In genomic region chr19:58183822-58184215, GRCh38 we compare ENCODE assay signal across 8 cellular contexts. TPM values are rescaled to one million over a fixed set of nuclear protein-coding genes. Genes with fewer than 3 reads are reported as not detected.
DNase-seq lines count a peak whose midpoint lies in the region; ATAC-seq and TF ChIP-seq lines count a peak whose summit lies in the region.

No MANE protein-coding gene starts in this region.

- no peak for TF ChIP-seq POLR2A in tibial nerve (IDR thresholded peaks at IDR 0.05)

- H3K4me1 ChIP-seq in tibial nerve = peaks cover 0 to 8% (median 0%) of the 10 kb centered on the region in 4 donors

- H3K27me3 ChIP-seq in layer of hippocampus (ENCODE audit: control insufficient read depth, insufficient read depth, low read length) = no peaks in the 10 kb centered on the region
- no peaks in the 10 kb centered on the region for H3K27me3 ChIP-seq in tibial nerve

- peak overlapping the region; percentile 82 for H3K4me3 Mint-ChIP-seq in activated naive CD4-positive, alpha-beta T cell treated with anti-CD3 and anti-CD28 coated beads for 36 hours
- peak overlapping the region; percentile 85 for H3K4me3 Mint-ChIP-seq in activated naive CD8-positive, alpha-beta T cell treated with anti-CD3 and anti-CD28 coated beads for 36 hours

- H3K27me3 Mint-ChIP-seq in activated naive CD4-positive, alpha-beta T cell treated with anti-CD3 and anti-CD28 coated beads for 36 hours (ENCODE audit: low read depth) = no peaks in the 10 kb centered on the region
- H3K27me3 Mint-ChIP-seq in activated naive CD8-positive, alpha-beta T cell treated with anti-CD3 and anti-CD28 coated beads for 36 hours = no peaks in the 10 kb centered on the region

- H3K27ac ChIP-seq in layer of hippocampus (ENCODE audit: low read depth, low read length) (peak overlapping the region; percentile 99), tibial nerve (peak overlapping the region; percentile 99 to 100 (median 100))

- intact Hi-C loops in activated naive CD4-positive, alpha-beta T cell treated with anti-CD3 and anti-CD28 coated beads for 36 hours (cut with micrococcal nuclease) = loop anchor here (1.0 to 2.0 kb wide), 11 partner anchors 29 to 904 kb away; partner anchors contain the start of genes ERVK3-1, ZNF132, ZNF329 and ZNF460

- TF ChIP-seq CTCF in tibial nerve (IDR thresholded peaks at IDR 0.05) = no peak

- 17 to 26% methylated on average over 13 of the region's 13 CpGs for WGBS in tibial nerve, 2 donors

- peaks cover 8 to 89% (median 32%) of the 10 kb centered on the region in 3 donors for H3K36me3 ChIP-seq in tibial nerve

- H3K9me3 ChIP-seq in tibial nerve = peaks cover 17 to 100% (median 60%) of the 10 kb centered on the region in 4 donors

- CTCF ChIA-PET in activated naive CD4-positive, alpha-beta T cell treated with anti-CD3 and anti-CD28 coated beads for 36 hours (lab: Charles Lee) = no interaction called here

- H3K27ac Mint-ChIP-seq in activated naive CD4-positive, alpha-beta T cell treated with anti-CD3 and anti-CD28 coated beads for 36 hours = peak overlapping the region; percentile 94
- H3K27ac Mint-ChIP-seq in activated naive CD8-positive, alpha-beta T cell treated with anti-CD3 and anti-CD28 coated beads for 36 hours = peak overlapping the region; percentile 99

- peak overlapping the region; percentile 92 to 99 (median 95) for H3K4me3 ChIP-seq in tibial nerve

- peaks cover 47% of the 10 kb centered on the region for H3K9me3 Mint-ChIP-seq in activated naive CD4-positive, alpha-beta T cell treated with anti-CD3 and anti-CD28 coated beads for 36 hours
- H3K9me3 Mint-ChIP-seq in activated naive CD8-positive, alpha-beta T cell treated with anti-CD3 and anti-CD28 coated beads for 36 hours = peaks cover 40% of the 10 kb centered on the region

- no peak for DNase-seq in activated naive CD4-positive, alpha-beta T cell treated with anti-CD3 and anti-CD28 coated beads for 36 hours
- no peak for DNase-seq in activated naive CD4-positive, alpha-beta T cell (lab: John Stamatoyannopoulos, UW)
- no peak for DNase-seq in activated naive CD8-positive, alpha-beta T cell treated with anti-CD3 and anti-CD28 coated beads for 36 hours
- DNase-seq in tibial nerve (ENCODE audit: low spot score in 2 of 2) (no peak), T-helper 9 cell (no peak), LoVo (ENCODE audit: low spot score) (no peak)

- TF ChIP-seq EP300 in tibial nerve (IDR thresholded peaks at IDR 0.05) = no peak

- peaks cover 13% of the 10 kb centered on the region for H3K4me1 Mint-ChIP-seq in activated naive CD4-positive, alpha-beta T cell treated with anti-CD3 and anti-CD28 coated beads for 36 hours (ENCODE audit: low read depth)
- H3K4me1 Mint-ChIP-seq in activated naive CD8-positive, alpha-beta T cell treated with anti-CD3 and anti-CD28 coated beads for 36 hours = peaks cover 10% of the 10 kb centered on the region

- peaks cover 70% of the 10 kb centered on the region for H3K36me3 Mint-ChIP-seq in activated naive CD4-positive, alpha-beta T cell treated with anti-CD3 and anti-CD28 coated beads for 36 hours (ENCODE audit: low read depth)
- peaks cover 82% of the 10 kb centered on the region for H3K36me3 Mint-ChIP-seq in activated naive CD8-positive, alpha-beta T cell treated with anti-CD3 and anti-CD28 coated beads for 36 hours

- no peak for ATAC-seq in HG03342 (IDR thresholded peaks at IDR 0.05; ENCODE audit: unreplicated experiment)

RNA-seq across cellular contexts. Expression of gene ZNF274, which starts 1.0 kb away (rescaled TPM):
- total RNA-seq in activated naive CD4-positive, alpha-beta T cell treated with anti-CD3 and anti-CD28 coated beads for 36 hours = 10 to 100 TPM; 14.6 to 16.9 TPM
- total RNA-seq in activated naive CD8-positive, alpha-beta T cell treated with anti-CD3 and anti-CD28 coated beads for 36 hours = 10 to 100 TPM; 27.0 to 30.5 TPM
- 10 to 100 TPM; 27.3 to 38.8 (median 33.8) TPM for total RNA-seq in tibial nerve

RNA-seq across cellular contexts. Expression of gene ZNF329, which starts 33.2 kb away (rescaled TPM):
- total RNA-seq in activated naive CD4-positive, alpha-beta T cell treated with anti-CD3 and anti-CD28 coated beads for 36 hours = 1 to 10 TPM; 4.3 to 4.8 TPM
- total RNA-seq in activated naive CD8-positive, alpha-beta T cell treated with anti-CD3 and anti-CD28 coated beads for 36 hours = 1 to 10 TPM; 6.8 to 8.1 TPM
- 10 to 100 TPM in 2 of 4 donors, 1 to 10 TPM in 2; 9.3 to 14.0 (median 9.9) TPM for total RNA-seq in tibial nerve

RNA-seq across cellular contexts. Expression of gene ZNF544, which starts 44.9 kb away (rescaled TPM):
- 10 to 100 TPM; 32.4 to 35.4 TPM for total RNA-seq in activated naive CD4-positive, alpha-beta T cell treated with anti-CD3 and anti-CD28 coated beads for 36 hours
- total RNA-seq in activated naive CD8-positive, alpha-beta T cell treated with anti-CD3 and anti-CD28 coated beads for 36 hours = 10 to 100 TPM; 46.0 to 51.6 TPM
- 10 to 100 TPM; 35.2 to 55.2 (median 53.3) TPM for total RNA-seq in tibial nerve
